In the genomic region with DNA sequence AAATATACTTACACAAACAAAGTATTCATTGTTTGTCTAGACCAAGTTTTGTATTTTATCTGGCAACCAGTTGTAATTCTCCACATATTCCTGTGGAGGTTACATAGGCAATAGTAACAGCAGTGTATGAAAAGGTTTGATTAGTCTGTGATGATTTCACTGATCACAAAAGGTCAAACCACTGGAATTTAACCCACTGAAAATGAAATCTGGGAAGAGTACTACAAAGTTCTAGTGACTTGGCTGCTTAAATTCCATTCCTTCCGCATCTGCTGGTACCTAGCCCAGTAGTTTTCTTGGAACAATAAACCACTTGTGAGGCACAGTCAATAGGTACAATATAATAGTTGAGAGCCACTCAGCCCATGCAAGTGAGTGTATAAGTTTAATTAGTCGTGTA, we compare ENCODE assay signal across 13 cellular contexts.
DNase-seq lines count a peak whose midpoint lies in the region; ATAC-seq and TF ChIP-seq lines count a peak whose summit lies in the region.
"Had no signal": no experiment of that assay in that cellular context is flagged by ENCODE, and none has a peak within 500 bp of the region (broad histone marks: within the 10 kb centered on the region; RNA-seq: fewer than 3 reads in every experiment).

No MANE protein-coding gene starts in this region.

- WGBS in suprapubic skin = 51% methylated on average over 2 of the region's 2 CpGs

- no peak overlapping the region for H3K27ac Mint-ChIP-seq in T-helper 17 cell
- H3K27ac Mint-ChIP-seq: activated T-helper 1 cell treated with anti-CD3 and anti-CD28 coated beads, Interleukin-12 subunit alpha, Interleukin-12 subunit beta, Interleukin-2, Interleukin-4 antibody, amounts not matched to agents 30 ng/mL and 10 ng/mL and 1 ng/mL, durations not matched to agents 14 hours and 24 hours and 36 hours; natural killer cell had no signal

- TF ChIP-seq POLR2A in suprapubic skin (IDR thresholded peaks at IDR 0.05) = no peak

- TF ChIP-seq CTCF in suprapubic skin (IDR thresholded peaks at IDR 0.05) = no peak

- H3K36me3 Mint-ChIP-seq in T-helper 17 cell (ENCODE audit: low read depth) = no peaks in the 10 kb centered on the region
- H3K36me3 Mint-ChIP-seq: natural killer cell had no signal

- H3K4me1 Mint-ChIP-seq in T-helper 17 cell = no peaks in the 10 kb centered on the region
- H3K4me1 Mint-ChIP-seq: natural killer cell had no signal

- H3K36me3 ChIP-seq in suprapubic skin = no peaks in the 10 kb centered on the region

- H3K27me3 ChIP-seq in suprapubic skin = no peaks in the 10 kb centered on the region

- DNase-seq in HCEC 1CT = peak; percentile 89
- DNase-seq in amniotic epithelial cell (ENCODE audit: low read depth) = peak; percentile 30
- peak; percentile 71 for DNase-seq in fibroblast of the conjunctiva (ENCODE audit: low read depth)
- DNase-seq in suprapubic skin (ENCODE audit: low spot score in 2 of 2) = no peak
- no peak for DNase-seq in SKM-1 (lab: John Stamatoyannopoulos, UW; ENCODE audit: unreplicated experiment)
- DNase-seq in T-helper 17 cell = no peak
- DNase-seq in activated CD8-positive, alpha-beta memory T cell treated with anti-CD3 and anti-CD28 coated beads for 24 hours = no peak
- DNase-seq: KG1; natural killer cell; NCI-H2227 treated with DMSO at 0.1 percent for 48 hours; RPMI8226; stimulated activated naive CD8-positive, alpha-beta T cell treated with anti-CD3 and anti-CD28 coated beads, Interleukin-15, Interleukin-2, amounts not matched to agents 100 U/mL and 50 U/mL, for 24 hours had no signal

- ATAC-seq in T-helper 17 cell = no peak
- ATAC-seq: natural killer cell; stimulated activated naive CD8-positive, alpha-beta T cell treated with anti-CD3 and anti-CD28 coated beads, Interleukin-15, Interleukin-2, amounts not matched to agents 100 U/mL and 50 U/mL, for 24 hours had no signal

- H3K4me3 Mint-ChIP-seq in T-helper 17 cell = no peak overlapping the region
- H3K4me3 Mint-ChIP-seq: activated T-helper 1 cell treated with anti-CD3 and anti-CD28 coated beads, Interleukin-12 subunit alpha, Interleukin-12 subunit beta, Interleukin-2, Interleukin-4 antibody, amounts not matched to agents 30 ng/mL and 10 ng/mL and 1 ng/mL, durations not matched to agents 14 hours and 24 hours and 36 hours; natural killer cell had no signal

- H3K9me3 ChIP-seq in suprapubic skin = no peaks in the 10 kb centered on the region
- H3K9me3 ChIP-seq in T-helper 17 cell (ENCODE audit: control insufficient read depth, low read length, poor library complexity, severe bottlenecking) = no peaks in the 10 kb centered on the region

- H3K27me3 Mint-ChIP-seq in T-helper 17 cell = peaks cover 5% of the 10 kb centered on the region

- H3K4me3 ChIP-seq in suprapubic skin = no peak overlapping the region

- H3K4me1 ChIP-seq in suprapubic skin = peaks cover 16% of the 10 kb centered on the region

- TF ChIP-seq EP300 in suprapubic skin (IDR thresholded peaks at IDR 0.05) = no peak

- H3K27ac ChIP-seq in suprapubic skin = peak overlapping the region; percentile 52

Comparison
In these comparisons a context has a peak if more than half of its experiments do, and no peak if none do; other contexts are left out.
1. DNase-seq: peak in HCEC 1CT (single experiment), amniotic epithelial cell (single experiment) and fibroblast of the conjunctiva (single experiment); none in suprapubic skin (0 of 2), SKM-1 (single experiment), T-helper 17 cell (0 of 3) and activated CD8-positive, alpha-beta memory T cell treated with anti-CD3 and anti-CD28 coated beads for 24 hours (single experiment).